Comparison of ENCODE assay signal across 26 cellular contexts in genomic region chr16:7792346-7792745, GRCh38.
"Had no signal": no experiment of that assay in that cellular context is flagged by ENCODE, and none has a peak within 500 bp of the region (broad histone marks: within the 10 kb centered on the region; RNA-seq: fewer than 3 reads in every experiment).

No MANE protein-coding gene starts in this region.

- H3K4me1 ChIP-seq: neural progenitor cell, parathyroid adenoma, psoas muscle, right lobe of liver, sigmoid colon, suprapubic skin, testis, tibial artery, transverse colon, upper lobe of right lung, uterus had no signal

- ATAC-seq: natural killer cell; psoas muscle; right cardiac atrium; right lobe of liver; stimulated activated memory B cell treated with anti-CD40 and anti-IgM and Interleukin-4, amounts not matched to agents 10 μg/mL and 1 μg/mL and 100 μg/mL, for 72 hours; stimulated activated naive CD8-positive, alpha-beta T cell treated with anti-CD3 and anti-CD28 coated beads, Interleukin-15, amount 100 ng/mL, for 72 hours; stimulated activated naive CD8-positive, alpha-beta T cell treated with anti-CD3 and anti-CD28 coated beads, Interleukin-15, Interleukin-2, amounts not matched to agents 100 U/mL and 50 U/mL, for 24 hours; upper lobe of right lung had no signal

- H3K9me3 ChIP-seq: ovary, psoas muscle, right lobe of liver, sigmoid colon, suprapubic skin, testis, tibial artery, transverse colon, upper lobe of right lung, uterus had no signal

- FAIRE-seq: small intestine had no signal

- H3K4me3 ChIP-seq: neural progenitor cell, ovary, psoas muscle, right lobe of liver, sigmoid colon, suprapubic skin, testis, tibial artery, transverse colon, upper lobe of right lung, uterus had no signal

- H3K27me3 ChIP-seq: neural progenitor cell, ovary, right lobe of liver, sigmoid colon, suprapubic skin, testis, tibial artery, transverse colon, upper lobe of right lung, uterus had no signal

- H3K27ac ChIP-seq: neural progenitor cell, ovary, parathyroid adenoma, psoas muscle, right lobe of liver, sigmoid colon, suprapubic skin, testis, tibial artery, transverse colon, upper lobe of right lung, uterus had no signal

- DNase-seq: natural killer cell; occipital lobe; ovary; posterior cingulate gyrus; psoas muscle; right cardiac atrium; right lobe of liver; sigmoid colon; small intestine; stimulated activated CD4-positive, alpha-beta T cell treated with anti-CD3 and anti-CD28 coated beads, Interleukin-12 subunit alpha, Interleukin-12 subunit beta, amount 100 ng/mL, for 4 hours; stimulated activated CD4-positive, alpha-beta T cell treated with anti-CD3 and anti-CD28 coated beads, Interleukin-1b, Interleukin-23, amount 100 ng/mL, for 48 hours; stimulated activated CD4-positive, alpha-beta T cell treated with anti-CD3 and anti-CD28 coated beads, Interleukin-4, amount 100 ng/mL, for 1 hour; stimulated activated CD4-positive, alpha-beta T cell treated with anti-CD3 and anti-CD28 coated beads, Interleukin-4, amount 100 ng/mL, for 4 hours; stimulated activated CD8-positive, alpha-beta memory T cell treated with anti-CD3 and anti-CD28 coated beads, Interleukin-4, amount 100 ng/mL, for 48 hours; stimulated activated naive CD4-positive, alpha-beta T cell; stimulated activated naive CD8-positive, alpha-beta T cell treated with anti-CD3 and anti-CD28 coated beads, Interleukin-15, amount 100 ng/mL, for 72 hours; stimulated activated naive CD8-positive, alpha-beta T cell treated with anti-CD3 and anti-CD28 coated beads, Interleukin-15, Interleukin-2, amounts not matched to agents 100 U/mL and 50 U/mL, for 24 hours; testis; tibial artery; transverse colon; upper lobe of right lung; uterus had no signal

- H3K36me3 ChIP-seq: neural progenitor cell, ovary, right lobe of liver, sigmoid colon, suprapubic skin, tibial artery, transverse colon, upper lobe of right lung, uterus had no signal
